8 cellular contexts compared by ENCODE assay signal in genomic region chr7:134874407-134874806, GRCh38.
"Had no signal": no experiment of that assay in that cellular context is flagged by ENCODE, and none has a peak within 500 bp of the region (broad histone marks: within the 10 kb centered on the region; RNA-seq: fewer than 3 reads in every experiment).

No MANE protein-coding gene starts in this region.

- H3K4me3 Mint-ChIP-seq: activated CD4-positive, alpha-beta memory T cell treated with anti-CD3 and anti-CD28 coated beads, Interleukin-2, amount 10 ng/mL, durations not matched to agents 7 days and 5 days; activated naive CD8-positive, alpha-beta T cell treated with anti-CD3 and anti-CD28 coated beads, Interleukin-2, amount 10 ng/mL, durations not matched to agents 7 days and 5 days; stimulated activated memory B cell treated with anti-CD40 and anti-IgM and Interleukin-4, amounts not matched to agents 10 μg/mL and 1 μg/mL and 100 μg/mL, for 72 hours had no signal

- H3K4me1 Mint-ChIP-seq: activated CD4-positive, alpha-beta memory T cell treated with anti-CD3 and anti-CD28 coated beads, Interleukin-2, amount 10 ng/mL, durations not matched to agents 7 days and 5 days; stimulated activated memory B cell treated with anti-CD40 and anti-IgM and Interleukin-4, amounts not matched to agents 10 μg/mL and 1 μg/mL and 100 μg/mL, for 72 hours had no signal

- H3K27me3 Mint-ChIP-seq: activated naive CD8-positive, alpha-beta T cell treated with anti-CD3 and anti-CD28 coated beads, Interleukin-2, amount 10 ng/mL, durations not matched to agents 7 days and 5 days had no signal

- H3K4me1 ChIP-seq: gastrocnemius medialis had no signal

- H3K9me3 Mint-ChIP-seq: activated CD4-positive, alpha-beta memory T cell treated with anti-CD3 and anti-CD28 coated beads, Interleukin-2, amount 10 ng/mL, durations not matched to agents 7 days and 5 days; activated naive CD8-positive, alpha-beta T cell treated with anti-CD3 and anti-CD28 coated beads, Interleukin-2, amount 10 ng/mL, durations not matched to agents 7 days and 5 days; stimulated activated memory B cell treated with anti-CD40 and anti-IgM and Interleukin-4, amounts not matched to agents 10 μg/mL and 1 μg/mL and 100 μg/mL, for 72 hours had no signal

- H3K36me3 Mint-ChIP-seq: activated naive CD8-positive, alpha-beta T cell treated with anti-CD3 and anti-CD28 coated beads, Interleukin-2, amount 10 ng/mL, durations not matched to agents 7 days and 5 days; stimulated activated memory B cell treated with anti-CD40 and anti-IgM and Interleukin-4, amounts not matched to agents 10 μg/mL and 1 μg/mL and 100 μg/mL, for 72 hours had no signal

- H3K9me3 ChIP-seq: gastrocnemius medialis, left ventricle myocardium inferior had no signal

- H3K27me3 ChIP-seq: gastrocnemius medialis had no signal

- ATAC-seq: gastrocnemius medialis; stimulated activated memory B cell treated with anti-CD40 and anti-IgM and Interleukin-4, amounts not matched to agents 10 μg/mL and 1 μg/mL and 100 μg/mL, for 72 hours had no signal

- H3K4me3 ChIP-seq: gastrocnemius medialis, left ventricle myocardium inferior had no signal

- H3K27ac Mint-ChIP-seq: activated CD4-positive, alpha-beta memory T cell treated with anti-CD3 and anti-CD28 coated beads, Interleukin-2, amount 10 ng/mL, durations not matched to agents 7 days and 5 days; activated naive CD8-positive, alpha-beta T cell treated with anti-CD3 and anti-CD28 coated beads, Interleukin-2, amount 10 ng/mL, durations not matched to agents 7 days and 5 days; stimulated activated memory B cell treated with anti-CD40 and anti-IgM and Interleukin-4, amounts not matched to agents 10 μg/mL and 1 μg/mL and 100 μg/mL, for 72 hours had no signal

- H3K36me3 ChIP-seq: gastrocnemius medialis had no signal

- DNase-seq: activated CD4-positive, alpha-beta memory T cell treated with anti-CD3 and anti-CD28 coated beads, Interleukin-2, amount 10 ng/mL, durations not matched to agents 7 days and 5 days; activated naive CD8-positive, alpha-beta T cell treated with anti-CD3 and anti-CD28 coated beads, Interleukin-2, amount 10 ng/mL, durations not matched to agents 7 days and 5 days; anterior cingulate cortex; gastrocnemius medialis; left ventricle myocardium inferior; posterior cingulate gyrus; substantia nigra had no signal
